Comparison of ENCODE assay signal across 2 cellular contexts in genomic region chr22:35630387-35630793, GRCh38.
TF ChIP-seq lines count a peak whose summit lies in the region.

No MANE protein-coding gene starts in this region.

TF ChIP-seq in IMR-90, 13 proteins besides CTCF, POLR2A, EP300 and RAD21 (continued from another document):
- TF ChIP-seq MAZ (IDR thresholded peaks at IDR 0.05; ENCODE audit: borderline replicate concordance, low read depth, low read length), result peak; percentile 70; the same call in 1 of the 2 replicates
- no peak for TF ChIP-seq CEBPB (IDR thresholded peaks at IDR 0.05; ENCODE audit: low read depth, low read length)
- TF ChIP-seq, protein P1, sequence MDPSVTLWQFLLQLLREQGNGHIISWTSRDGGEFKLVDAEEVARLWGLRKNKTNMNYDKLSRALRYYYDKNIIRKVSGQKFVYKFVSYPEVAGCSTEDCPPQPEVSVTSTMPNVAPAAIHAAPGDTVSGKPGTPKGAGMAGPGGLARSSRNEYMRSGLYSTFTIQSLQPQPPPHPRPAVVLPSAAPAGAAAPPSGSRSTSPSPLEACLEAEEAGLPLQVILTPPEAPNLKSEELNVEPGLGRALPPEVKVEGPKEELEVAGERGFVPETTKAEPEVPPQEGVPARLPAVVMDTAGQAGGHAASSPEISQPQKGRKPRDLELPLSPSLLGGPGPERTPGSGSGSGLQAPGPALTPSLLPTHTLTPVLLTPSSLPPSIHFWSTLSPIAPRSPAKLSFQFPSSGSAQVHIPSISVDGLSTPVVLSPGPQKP (IDR thresholded peaks at IDR 0.05; ENCODE audit: borderline replicate concordance, low read depth, low read length), result no peak
- TF ChIP-seq MXI1 (IDR thresholded peaks at IDR 0.05; ENCODE audit: borderline replicate concordance, low read depth, low read length), result no peak
- TF ChIP-seq MAFK (IDR thresholded peaks at IDR 0.05; ENCODE audit: low read depth, low read length), result no peak
- TF ChIP-seq RCOR1 (IDR thresholded peaks at IDR 0.05; ENCODE audit: insufficient replicate concordance, low read length), result no peak
- no peak for TF ChIP-seq BHLHE40 (IDR thresholded peaks at IDR 0.05; ENCODE audit: low read depth, low read length)
- TF ChIP-seq RFX5 (IDR thresholded peaks at IDR 0.05; ENCODE audit: low read depth, low read length), result no peak
- no peak for TF ChIP-seq NFE2L2 (IDR thresholded peaks at IDR 0.05; ENCODE audit: low read depth, low read length)
- no peak for TF ChIP-seq CHD1 (IDR thresholded peaks at IDR 0.05; ENCODE audit: low read depth, low read length)
- TF ChIP-seq, protein P2, sequence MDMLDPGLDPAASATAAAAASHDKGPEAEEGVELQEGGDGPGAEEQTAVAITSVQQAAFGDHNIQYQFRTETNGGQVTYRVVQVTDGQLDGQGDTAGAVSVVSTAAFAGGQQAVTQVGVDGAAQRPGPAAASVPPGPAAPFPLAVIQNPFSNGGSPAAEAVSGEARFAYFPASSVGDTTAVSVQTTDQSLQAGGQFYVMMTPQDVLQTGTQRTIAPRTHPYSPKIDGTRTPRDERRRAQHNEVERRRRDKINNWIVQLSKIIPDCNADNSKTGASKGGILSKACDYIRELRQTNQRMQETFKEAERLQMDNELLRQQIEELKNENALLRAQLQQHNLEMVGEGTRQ (IDR thresholded peaks at IDR 0.05; ENCODE audit: low read depth, low read length), result peak; percentile 59
- no peak for TF ChIP-seq FOS (IDR thresholded peaks at IDR 0.05; ENCODE audit: low read depth, low read length)
TF ChIP-seq in IMR-90: peak in this region for 2.

TF ChIP-seq in HEK293T, 16 proteins besides CTCF, POLR2A, EP300 and RAD21 (continued from another document):
- TF ChIP-seq PKNOX1 (IDR thresholded peaks at IDR 0.05) (no peak), L3MBTL2 (conservative IDR thresholded peaks at IDR 0.05) (no peak), LEF1 (IDR thresholded peaks at IDR 0.05; ENCODE audit: borderline replicate concordance) (no peak), NFRKB (IDR thresholded peaks at IDR 0.05) (no peak), ZNF384 (IDR thresholded peaks at IDR 0.05) (no peak), CTBP1 (IDR thresholded peaks at IDR 0.05; ENCODE audit: borderline replicate concordance) (no peak), BHLHE40 (IDR thresholded peaks at IDR 0.05; ENCODE audit: borderline replicate concordance) (no peak), HDGF (IDR thresholded peaks at IDR 0.05; ENCODE audit: borderline replicate concordance) (no peak), FOXM1 (IDR thresholded peaks at IDR 0.05; ENCODE audit: borderline replicate concordance) (no peak), FOXK2 (IDR thresholded peaks at IDR 0.05) (no peak)
